11 cellular contexts compared by ENCODE assay signal in the genomic region with DNA sequence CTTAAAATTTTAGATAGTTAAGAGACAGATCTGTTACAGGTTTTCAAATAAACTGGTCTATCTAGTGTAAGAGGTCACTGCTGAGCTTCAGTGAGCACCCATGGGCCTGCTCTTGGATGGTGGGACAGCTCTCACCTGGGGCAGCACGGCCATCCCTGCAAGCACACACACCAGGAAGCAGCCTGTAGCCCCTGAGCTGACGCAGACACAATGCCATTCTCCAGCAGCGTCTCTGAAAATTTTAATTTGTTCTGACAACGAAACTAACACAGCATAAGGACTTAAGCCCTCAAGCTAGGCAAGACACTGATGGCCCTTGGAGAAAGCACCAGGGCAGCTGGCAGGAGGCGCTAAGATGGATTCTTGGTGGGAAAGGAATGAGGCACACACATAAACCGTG. TPM values are rescaled to one million over a fixed set of nuclear protein-coding genes. Genes with fewer than 3 reads are reported as not detected.
DNase-seq lines count a peak whose midpoint lies in the region; ATAC-seq and TF ChIP-seq lines count a peak whose summit lies in the region.
"Had no signal": no experiment of that assay in that cellular context is flagged by ENCODE, and none has a peak within 500 bp of the region (broad histone marks: within the 10 kb centered on the region; RNA-seq: fewer than 3 reads in every experiment).

No MANE protein-coding gene starts in this region.

- peaks cover 44% of the 10 kb centered on the region for H3K79me2 ChIP-seq in OCI-LY7 (ENCODE audit: insufficient read depth, low read depth, low read length)

- no peaks in the 10 kb centered on the region for H3K27me3 ChIP-seq in effector memory CD4-positive, alpha-beta T cell (replicated peaks; ENCODE audit: control insufficient read depth, insufficient read depth, low read length, poor library complexity, severe bottlenecking)
- no peaks in the 10 kb centered on the region for H3K27me3 ChIP-seq in spleen (replicated peaks in 1 of 7)

- no peaks in the 10 kb centered on the region for H3K9me3 ChIP-seq in OCI-LY7 (ENCODE audit: low read length)
- H3K9me3 ChIP-seq in effector memory CD4-positive, alpha-beta T cell (ENCODE audit: control insufficient read depth, low read length), result no peaks in the 10 kb centered on the region
- H3K9me3 ChIP-seq in spleen, result no peaks in the 10 kb centered on the region
- H3K9me3 ChIP-seq: prostate gland had no signal

- peaks cover 7% of the 10 kb centered on the region; the same call in 1 of the 2 replicates for H4K20me1 ChIP-seq in OCI-LY7 (ENCODE audit: insufficient read depth, low read length)

- peak overlapping the region; percentile 82 for H3K4me3 Mint-ChIP-seq in activated CD4-positive, alpha-beta T cell treated with anti-CD3 and anti-CD28 coated beads for 36 hours

- peak overlapping the region; percentile 89 for H3K4me3 ChIP-seq in OCI-LY7 (ENCODE audit: low read depth, low read length, poor library complexity, severe bottlenecking)
- H3K4me3 ChIP-seq in effector memory CD4-positive, alpha-beta T cell (ENCODE audit: insufficient read depth, low read depth, low read length, poor library complexity, severe bottlenecking), result peak overlapping the region; percentile 38
- H3K4me3 ChIP-seq in spleen, result peak overlapping the region; percentile 21 to 99 (median 88)
- H3K4me3 ChIP-seq: prostate gland had no signal

- POLR2A ChIA-PET in activated CD4-positive, alpha-beta T cell treated with anti-CD3 and anti-CD28 coated beads for 36 hours (lab: Charles Lee), result no interaction called here
- POLR2A ChIA-PET in OCI-LY7 (lab: Charles Lee), result interaction anchor here (0.8 to 1.8 kb wide), 4 partner anchors 8 to 72 kb away, joined by 3 to 4 read pairs (median 3); a partner anchor contains a TSS

- H3K4me1 Mint-ChIP-seq in activated CD4-positive, alpha-beta T cell treated with anti-CD3 and anti-CD28 coated beads for 36 hours, result peaks cover 63% of the 10 kb centered on the region

- H3K4me1 ChIP-seq in OCI-LY7 (ENCODE audit: insufficient read depth, low read length, poor library complexity, severe bottlenecking), result peaks cover 69% of the 10 kb centered on the region
- peaks cover 73% of the 10 kb centered on the region for H3K4me1 ChIP-seq in effector memory CD4-positive, alpha-beta T cell (ENCODE audit: control insufficient read depth, insufficient read depth, low read length, poor library complexity, severe bottlenecking)
- H3K4me1 ChIP-seq in spleen, result peaks cover 43 to 93% (median 78%) of the 10 kb centered on the region in 6 donors
- H3K4me1 ChIP-seq: prostate gland had no signal

- DNase-seq in activated CD4-positive, alpha-beta T cell treated with anti-CD3 and anti-CD28 coated beads for 36 hours, result no peak
- no peak for DNase-seq in activated CD4-positive, alpha-beta T cell treated with anti-CD3 and anti-CD28 coated beads for 1 hour
- DNase-seq in OCI-LY7 (ENCODE audit: low spot score) (no peak), spleen (no peak), NCI-H748 treated with DMSO at 0.1 percent for 48 hours (lab: John Stamatoyannopoulos, UW) (no peak), pons (ENCODE audit: low spot score) (no peak), SHP77 (lab: John Stamatoyannopoulos, UW) (no peak)
- DNase-seq in effector memory CD4-positive, alpha-beta T cell, result no peak
- DNase-seq: ACHN, NCI-H446 treated with DMSO at 0.1 percent for 48 hours had no signal

- TF ChIP-seq CTCF in OCI-LY7 (conservative IDR thresholded peaks at IDR 0.05; ENCODE audit: low read length) (no peak), spleen (IDR thresholded peaks at IDR 0.05 in 8 of 11, conservative IDR thresholded peaks at IDR 0.05 in 3 of 11) (no peak)

- no peaks in the 10 kb centered on the region for H3K9me3 Mint-ChIP-seq in activated CD4-positive, alpha-beta T cell treated with anti-CD3 and anti-CD28 coated beads for 36 hours (ENCODE audit: low read depth)

- CTCF ChIA-PET in activated CD4-positive, alpha-beta T cell treated with anti-CD3 and anti-CD28 coated beads for 36 hours (lab: Charles Lee), result interaction anchor here (0.6 to 1.5 kb wide), 4 partner anchors 12 to 295 kb away, joined by 3 to 5 read pairs (median 4); no protein-coding TSS in a partner anchor
- CTCF ChIA-PET in OCI-LY7 (lab: Charles Lee; ENCODE audit: unreplicated experiment), result interaction anchor here (0.6 kb wide), 1 partner anchor 15 kb away, joined by 3 read pairs; no protein-coding TSS in a partner anchor

- H3K27me3 Mint-ChIP-seq in activated CD4-positive, alpha-beta T cell treated with anti-CD3 and anti-CD28 coated beads for 36 hours, result no peaks in the 10 kb centered on the region

- H2AFZ ChIP-seq in OCI-LY7 (ENCODE audit: low read length), result no peak overlapping the region

- peaks cover 34% of the 10 kb centered on the region for H3K36me3 Mint-ChIP-seq in activated CD4-positive, alpha-beta T cell treated with anti-CD3 and anti-CD28 coated beads for 36 hours (ENCODE audit: low read depth)

- H3K4me2 ChIP-seq in OCI-LY7 (ENCODE audit: low read length), result peak overlapping the region; percentile 98

- no peaks in the 10 kb centered on the region for H3K9me2 ChIP-seq in OCI-LY7 (ENCODE audit: insufficient read depth, low read length)

- no peak for TF ChIP-seq POLR2A in spleen (IDR thresholded peaks at IDR 0.05)

- H3K36me3 ChIP-seq in OCI-LY7 (ENCODE audit: insufficient read depth, low read length) (peaks cover 65% of the 10 kb centered on the region), spleen (peaks cover 0 to 63% (median 14%) of the 10 kb centered on the region in 6 donors)
- H3K36me3 ChIP-seq in effector memory CD4-positive, alpha-beta T cell (ENCODE audit: control insufficient read depth, insufficient read depth, low read length), result peaks cover 19% of the 10 kb centered on the region
- H3K36me3 ChIP-seq: prostate gland had no signal

- intact Hi-C loops in activated CD4-positive, alpha-beta T cell treated with anti-CD3 and anti-CD28 coated beads for 36 hours (cut with DNase I, micrococcal nuclease), result loop anchor here (1.0 to 5.0 kb wide), 4 partner anchors 39 to 804 kb away; a partner anchor contains a TSS
- intact Hi-C loops in OCI-LY7 (cut with micrococcal nuclease; ENCODE audit: unreplicated experiment), result loop anchor here (1.0 kb wide), 2 partner anchors 39 to 71 kb away; a partner anchor contains a TSS
- intact Hi-C loops in spleen (cut with DNase I; ENCODE audit: low total_unique reads), result no loop called here

- H3K27ac ChIP-seq in OCI-LY7 (ENCODE audit: low read depth, low read length, poor library complexity, severe bottlenecking), result peak overlapping the region; percentile 95
- peak overlapping the region; percentile 86 for H3K27ac ChIP-seq in effector memory CD4-positive, alpha-beta T cell (ENCODE audit: insufficient read depth, low read length, poor library complexity, severe bottlenecking)
- H3K27ac ChIP-seq in spleen, result peak overlapping the region; percentile 93 to 100 (median 98)

- no TSS peak for BruUV-seq in OCI-LY7 (replicated peaks; lab: Mats Ljungman, UMichigan)

- H3K27ac Mint-ChIP-seq in activated CD4-positive, alpha-beta T cell treated with anti-CD3 and anti-CD28 coated beads for 36 hours, result peak overlapping the region; percentile 94

- WGBS in spleen, 5 donors, result 72 to 86% (median 78%) methylated on average over 6 of the region's 6 CpGs

- no peak for ATAC-seq in activated CD4-positive, alpha-beta T cell treated with anti-CD3 and anti-CD28 coated beads for 36 hours

RNA-seq across cellular contexts. Expression of a gene that starts 2.7 kb away (rescaled TPM):
- total RNA-seq in activated CD4-positive, alpha-beta T cell treated with anti-CD3 and anti-CD28 coated beads for 36 hours, result 100 to 1,000 TPM; 119 to 127 TPM
- 406 and 428 TPM in 2 replicates for total RNA-seq in OCI-LY7 (2014; rRNA removed; shearing (Covaris generic))
- total RNA-seq in OCI-LY7 (2022) (286 and 306 TPM in 2 replicates), spleen (100 to 1,000 TPM; 211 to 381 (median 249) TPM)
- 100 to 1,000 TPM; 414 to 554 (median 480) TPM for polyA plus RNA-seq in spleen

RNA-seq across cellular contexts. Expression of a gene that starts 39.0 kb away (rescaled TPM):
- total RNA-seq in activated CD4-positive, alpha-beta T cell treated with anti-CD3 and anti-CD28 coated beads for 36 hours, result 10 to 100 TPM; 51.0 to 53.6 TPM
- 31.9 and 37.2 TPM in 2 replicates for total RNA-seq in OCI-LY7 (2014; rRNA removed; shearing (Covaris generic))
- total RNA-seq in OCI-LY7 (2022) (68.0 and 80.3 TPM in 2 replicates), spleen (10 to 100 TPM; 43.9 to 72.0 (median 60.7) TPM)
- polyA plus RNA-seq in spleen, result 10 to 100 TPM; 20.5 to 31.3 (median 26.6) TPM

Comparison
In these comparisons a context has a peak if more than half of its experiments do, and no peak if none do; other contexts are left out.
1. H3K4me3 ChIP-seq: peak in every context shown above with its lines; median percentile 89 in OCI-LY7; 88 in spleen; 38 in effector memory CD4-positive, alpha-beta T cell.